21 cellular contexts compared by ENCODE assay signal in genomic region chr6:166449036-166449435, GRCh38.
DNase-seq lines count a peak whose midpoint lies in the region; ATAC-seq, FAIRE-seq and TF ChIP-seq lines count a peak whose summit lies in the region.
"Had no signal": no experiment of that assay in that cellular context is flagged by ENCODE, and none has a peak within 500 bp of the region (broad histone marks: within the 10 kb centered on the region; RNA-seq: fewer than 3 reads in every experiment).

No MANE protein-coding gene starts in this region.

- no peak for FAIRE-seq in bronchial epithelial cell (lab: Jason Lieb, UNC)
- FAIRE-seq: A204.1, G401.6, GM12891, GM19239, H1 had no signal

- H3K27me3 ChIP-seq in bronchial epithelial cell (ENCODE audit: control insufficient read depth, insufficient read depth, low read length): no peaks in the 10 kb centered on the region
- H3K27me3 ChIP-seq in H7 (ENCODE audit: control insufficient read depth, insufficient read depth, low read length): no peaks in the 10 kb centered on the region
- no peaks in the 10 kb centered on the region for H3K27me3 ChIP-seq in HAP-1 (ENCODE audit: low read depth)
- H3K27me3 ChIP-seq: BE2C had no signal

- in situ Hi-C loops in HAP-1 (cut with MboI; ENCODE audit: low sequenced_read_pairs): no loop called here

- H3K36me3 ChIP-seq in bronchial epithelial cell (ENCODE audit: control insufficient read depth, insufficient read depth, low read length) (peaks cover 5% of the 10 kb centered on the region), H7 (replicated peaks; ENCODE audit: control insufficient read depth, insufficient read depth, low read length) (peaks cover 1% of the 10 kb centered on the region), HAP-1 (replicated peaks) (no peaks in the 10 kb centered on the region)

- no peak for TF ChIP-seq CTCF in bronchial epithelial cell (IDR thresholded peaks at IDR 0.05; ENCODE audit: insufficient read depth, low read length, severe bottlenecking)

- ATAC-seq in Right ventricle myocardium inferior: no peak

- DNase-seq in cardiac septum (ENCODE audit: low spot score) (peak; percentile 38), Right ventricle myocardium inferior (ENCODE audit: missing footprints) (no peak), bronchial epithelial cell (ENCODE audit: low read depth) (peak; percentile 55), myocyte (ENCODE audit: low read depth) (peak; percentile 34), H7 (no peak), HAP-1 (ENCODE audit: low spot score in 2 of 2) (no peak), NK-92 (lab: John Stamatoyannopoulos, UW; ENCODE audit: unreplicated experiment) (no peak)
- DNase-seq: ACHN; BE2C; C1 segment of cervical spinal cord; CD4-positive, CD25-positive, alpha-beta regulatory T cell; CD8-positive, alpha-beta memory T cell; COR-L47; DMS 273 treated with DMSO at 0.1 percent for 48 hours; DMS53; HCEC 1CT had no signal

- no peaks in the 10 kb centered on the region for H3K4me1 ChIP-seq in HAP-1
- H3K4me1 ChIP-seq: BE2C had no signal

- no peaks in the 10 kb centered on the region for H3K9me3 ChIP-seq in HAP-1
- H3K9me3 ChIP-seq: BE2C had no signal

- H3K4me3 ChIP-seq in bronchial epithelial cell (ENCODE audit: low read depth, low read length): no peak overlapping the region
- H3K4me3 ChIP-seq in H7 (ENCODE audit: insufficient read depth, low read depth, low read length): no peak overlapping the region
- H3K4me3 ChIP-seq in HAP-1: no peak overlapping the region

- intact Hi-C loops in cardiac septum (cut with DNase I): no loop called here
- intact Hi-C loops in Right ventricle myocardium inferior (cut with DNase I): no loop called here

Comparison
In these comparisons a context has a peak if more than half of its experiments do, and no peak if none do; other contexts are left out.
1. DNase-seq: peak in cardiac septum (single experiment), bronchial epithelial cell (single experiment) and myocyte (single experiment); none in Right ventricle myocardium inferior (single experiment), H7 (single experiment), HAP-1 (0 of 2) and NK-92 (single experiment).